Comparison of ENCODE assay signal across 8 cellular contexts in genomic region chr11:117232911-117233409, GRCh38. TPM values are rescaled to one million over a fixed set of nuclear protein-coding genes. Genes with fewer than 3 reads are reported as not detected.
DNase-seq lines count a peak whose midpoint lies in the region; TF ChIP-seq lines count a peak whose summit lies in the region.

No MANE protein-coding gene starts in this region.

- peak overlapping the region; percentile 81 for H3K4me2 ChIP-seq in H9 (ENCODE audit: insufficient read depth, insufficient read length, low read length)

- H3K27me3 ChIP-seq in H9 (ENCODE audit: insufficient read depth, low read length) (no peaks in the 10 kb centered on the region), cardiac muscle cell (no peaks in the 10 kb centered on the region), prostate gland (replicated peaks; ENCODE audit: insufficient read depth) (no peaks in the 10 kb centered on the region)

- peaks cover 15% of the 10 kb centered on the region for H3K23me2 ChIP-seq in H9 (ENCODE audit: insufficient read length, low read depth, low read length, poor library complexity, severe bottlenecking)

- no peak overlapping the region for H3K4ac ChIP-seq in H9 (ENCODE audit: low read depth, low read length)

- peak overlapping the region; percentile 64 for H3K18ac ChIP-seq in H9 (ENCODE audit: insufficient read length, low read depth, low read length)

- H3K14ac ChIP-seq in H9 (ENCODE audit: insufficient read depth, low read length) = peak overlapping the region; percentile 52

- no peak overlapping the region for H2BK15ac ChIP-seq in H9 (ENCODE audit: low read depth, low read length)

- H2AK5ac ChIP-seq in H9 (ENCODE audit: insufficient read length, low read length) = no peak overlapping the region

- no peak overlapping the region for H3K56ac ChIP-seq in H9 (ENCODE audit: insufficient read length, low read depth, low read length)

- H2AFZ ChIP-seq in H9 (ENCODE audit: low read length) = no peak overlapping the region

- H3K79me2 ChIP-seq in H9 (ENCODE audit: insufficient read depth, low read length) = no peaks in the 10 kb centered on the region

- H3T11ph ChIP-seq in H9 (ENCODE audit: low read length) = no peak overlapping the region

- H3K4me3 ChIP-seq in AG09309 (ENCODE audit: control insufficient read depth, low read depth, low read length) (peak overlapping the region; percentile 98), cardiac muscle cell (peak overlapping the region; percentile 99), prostate gland (peak overlapping the region; percentile 69 to 80)

- no peaks in the 10 kb centered on the region for H3K79me1 ChIP-seq in H9 (ENCODE audit: insufficient read depth, low read depth, low read length, poor library complexity, severe bottlenecking)

- H2BK120ac ChIP-seq in H9 (ENCODE audit: low read depth, low read length, poor library complexity, severe bottlenecking) = no peak overlapping the region

- no peak overlapping the region for H2BK5ac ChIP-seq in H9 (ENCODE audit: insufficient read length, low read length)

- H3K27ac ChIP-seq in H9 (ENCODE audit: insufficient read length, low read depth, low read length) (no peak overlapping the region), cardiac muscle cell (peak overlapping the region; percentile 88), prostate gland (peak overlapping the region; percentile 88 to 91)

- no peak overlapping the region for H2BK12ac ChIP-seq in H9 (ENCODE audit: insufficient read length, low read depth, low read length)

- no peak for TF ChIP-seq POLR2A in prostate gland (IDR thresholded peaks at IDR 0.05)

- DNase-seq in AG09309 (ENCODE audit: low read depth) (no peak), H9 (peak; percentile 40), cardiac muscle cell (ENCODE audit: low read depth in 1 of 2, low spot score in 1 of 2) (peak in 1 of 2 donors; percentile 38), prostate gland (ENCODE audit: low spot score) (no peak), SW 1271 (lab: John Stamatoyannopoulos, UW) (no peak), globus pallidus (ENCODE audit: low spot score) (no peak), DMS79 treated with DMSO at 0.1 percent for 48 hours (lab: John Stamatoyannopoulos, UW) (no peak)
- no peak for DNase-seq in activated T-cell treated with anti-CD3 and anti-CD28 coated beads, Interleukin-2, amount 50 U/mL, for 24 hours

- H3K36me3 ChIP-seq in cardiac muscle cell (peaks cover 6% of the 10 kb centered on the region), prostate gland (peaks cover 0 to 9% of the 10 kb centered on the region in 2 donors)

- H4K5ac ChIP-seq in H9 (ENCODE audit: insufficient read length, low read depth, low read length) = no peak overlapping the region

- peaks cover 9 to 19% (median 9%) of the 10 kb centered on the region in 3 experiments; a peak in 5 of 7 replicates for H3K36me3 Mint-ChIP-seq in H9 (ENCODE audit: insufficient read depth in 1 of 3, low read depth in 3 of 3)
- H3K36me3 Mint-ChIP-seq in activated T-cell treated with anti-CD3 and anti-CD28 coated beads, Interleukin-2, amount 50 U/mL, for 24 hours (ENCODE audit: low read depth) = peaks cover 50% of the 10 kb centered on the region

- H3K4me1 Mint-ChIP-seq in H9 = peaks cover 24 to 26% of the 10 kb centered on the region in 2 experiments
- peaks cover 41% of the 10 kb centered on the region for H3K4me1 Mint-ChIP-seq in activated T-cell treated with anti-CD3 and anti-CD28 coated beads, Interleukin-2, amount 50 U/mL, for 24 hours (ENCODE audit: low read depth)

- no peak overlapping the region for H4K8ac ChIP-seq in H9 (replicated peaks; ENCODE audit: insufficient read length, low read depth, low read length)

- H3K9me3 ChIP-seq in H9 (ENCODE audit: control insufficient read depth, low read depth, low read length) (no peaks in the 10 kb centered on the region), cardiac muscle cell (ENCODE audit: low read depth) (no peaks in the 10 kb centered on the region), prostate gland (no peaks in the 10 kb centered on the region)

- intact Hi-C loops in prostate gland (cut with DNase I) = loop anchor here (2.0 to 5.0 kb wide), 3 partner anchors 84 to 446 kb away; partner anchors contain the start of genes BACE1, PAFAH1B2 and ZPR1

- H3K27me3 Mint-ChIP-seq in H9 (ENCODE audit: low read depth) = no peaks in the 10 kb centered on the region; the same call in 1 of the 2 replicates
- no peaks in the 10 kb centered on the region for H3K27me3 Mint-ChIP-seq in activated T-cell treated with anti-CD3 and anti-CD28 coated beads, Interleukin-2, amount 50 U/mL, for 24 hours

- TF ChIP-seq CTCF in AG09309 (IDR thresholded peaks at IDR 0.05; ENCODE audit: control insufficient read depth, insufficient read depth, low read depth, low read length, missing control alignments) = no peak
- TF ChIP-seq CTCF in H9 (conservative IDR thresholded peaks at IDR 0.05) = no peak
- TF ChIP-seq CTCF in cardiac muscle cell (IDR thresholded peaks at IDR 0.05; ENCODE audit: low read depth, low read length) = no peak
- no peak for TF ChIP-seq CTCF in prostate gland (IDR thresholded peaks at IDR 0.05)

- no peak overlapping the region for H4K91ac ChIP-seq in H9 (ENCODE audit: insufficient read length, low read depth, low read length)

- H3K4me3 Mint-ChIP-seq in H9 = peak overlapping the region; percentile 83 to 90
- peak overlapping the region; percentile 93 for H3K4me3 Mint-ChIP-seq in activated T-cell treated with anti-CD3 and anti-CD28 coated beads, Interleukin-2, amount 50 U/mL, for 24 hours

- H3K27ac Mint-ChIP-seq in H9 = peak overlapping the region in 2 of 3 experiments; percentile 72 to 90; a peak in 4 of 7 replicates
- H3K27ac Mint-ChIP-seq in activated T-cell treated with anti-CD3 and anti-CD28 coated beads, Interleukin-2, amount 50 U/mL, for 24 hours = peak overlapping the region; percentile 90

- no peak overlapping the region for H3K23ac ChIP-seq in H9 (ENCODE audit: insufficient read length, low read depth, low read length)

- peak overlapping the region; percentile 49 for H3K9ac ChIP-seq in H9 (ENCODE audit: extremely low read depth, insufficient read length, low read length)

- H2BK20ac ChIP-seq in H9 (ENCODE audit: low read depth, low read length, poor library complexity, severe bottlenecking) = no peak overlapping the region

- H3K4me1 ChIP-seq in H9 (ENCODE audit: insufficient read depth, low read length) (no peaks in the 10 kb centered on the region), cardiac muscle cell (ENCODE audit: low read depth) (no peaks in the 10 kb centered on the region), prostate gland (replicated peaks) (no peaks in the 10 kb centered on the region)

- H4K20me1 ChIP-seq in H9 (ENCODE audit: control insufficient read depth, insufficient read depth, insufficient read length) = no peaks in the 10 kb centered on the region

- WGBS in H9 (ENCODE audit: extremely low coverage, insufficient read length, low lambda C conversion rate) = no CpG with 5 or more reads among the region's 27 CpGs
- WGBS in prostate gland = 2% methylated on average over 27 of the region's 27 CpGs

- H3K9me3 Mint-ChIP-seq in H9 = no peaks in the 10 kb centered on the region
- no peaks in the 10 kb centered on the region for H3K9me3 Mint-ChIP-seq in activated T-cell treated with anti-CD3 and anti-CD28 coated beads, Interleukin-2, amount 50 U/mL, for 24 hours

RNA-seq across cellular contexts. Expression of gene RNF214, which starts 0.5 kb away (rescaled TPM):
- 25.4 and 26.0 TPM in 2 replicates for total RNA-seq in H9 (2021)
- 14.1 and 20.0 TPM in 2 replicates for total RNA-seq in cardiac muscle cell
- 13.8 and 24.6 TPM in 2 replicates for polyA plus RNA-seq in cardiac muscle cell
- total RNA-seq in prostate gland = 10 to 100 TPM in 1 of 2 donors, 1 to 10 TPM in 1; 9.4 to 24.8 TPM

RNA-seq across cellular contexts. Expression of gene PCSK7, which starts 1.1 kb away (rescaled TPM):
- 50.7 and 53.9 TPM in 2 replicates for total RNA-seq in H9 (2021)
- total RNA-seq in cardiac muscle cell = 43.6 and 46.6 TPM in 2 replicates
- 31.6 and 31.7 TPM in 2 replicates for polyA plus RNA-seq in cardiac muscle cell
- 10 to 100 TPM; 38.5 to 45.7 TPM for total RNA-seq in prostate gland

RNA-seq across cellular contexts. Expression of gene TAGLN, which starts 33.8 kb away (rescaled TPM):
- 176 and 188 TPM in 2 replicates for total RNA-seq in H9 (2021)
- 82.5 and 1,828 TPM in 2 replicates for total RNA-seq in cardiac muscle cell
- 65.2 and 1,052 TPM in 2 replicates for polyA plus RNA-seq in cardiac muscle cell
- 1,000 to 10,000 TPM; 2,153 to 2,440 TPM for total RNA-seq in prostate gland

RNA-seq across cellular contexts. Expression of gene SIDT2, which starts 54.4 kb away (rescaled TPM):
- total RNA-seq in H9 (2021) (18.3 and 20.9 TPM in 2 replicates), cardiac muscle cell (27.1 and 32.9 TPM in 2 replicates), prostate gland (100 to 1,000 TPM in 1 of 2 donors, 10 to 100 TPM in 1; 69.5 to 144 TPM)
- polyA plus RNA-seq in cardiac muscle cell = 10.3 and 16.1 TPM in 2 replicates

RNA-seq across cellular contexts. Expression of gene BACE1-AS, which starts 58.2 kb away (rescaled TPM):
- total RNA-seq in H9 (2021) (9.4 and 9.9 TPM in 2 replicates), cardiac muscle cell (7.7 and 12.9 TPM in 2 replicates), prostate gland (10 to 100 TPM in 1 of 2 donors, 1 to 10 TPM in 1; 4.8 to 19.1 TPM)
- polyA plus RNA-seq in cardiac muscle cell = 6.4 and 10.4 TPM in 2 replicates
